ENCODE assay signal across 1 cellular context in genomic region chr9:133958756-133959155, GRCh38.
TF ChIP-seq lines count a peak whose summit lies in the region.

No MANE protein-coding gene starts in this region.

TF ChIP-seq in GM12878, 131 proteins besides CTCF, POLR2A, EP300 and RAD21 (continued from another document and continues in another):
- TF ChIP-seq ZBTB11 (CRISPR knock-in tag; IDR thresholded peaks at IDR 0.05) (no peak), ZNF24 (IDR thresholded peaks at IDR 0.05) (peak; percentile 91), CHD1 (IDR thresholded peaks at IDR 0.05; ENCODE audit: low read depth, low read length) (no peak), JUNB (IDR thresholded peaks at IDR 0.05) (no peak), JUND (IDR thresholded peaks at IDR 0.05; ENCODE audit: low read depth, low read length) (no peak), HSF1 (IDR thresholded peaks at IDR 0.05; ENCODE audit: low read depth, low read length) (no peak), CEBPZ (IDR thresholded peaks at IDR 0.05; ENCODE audit: low read depth, low read length) (no peak), CBFB (IDR thresholded peaks at IDR 0.05; ENCODE audit: low read depth) (peak; percentile 30; the same call in 1 of the 2 replicates), ATF2 (IDR thresholded peaks at IDR 0.05; ENCODE audit: low read length) (no peak), SRF (IDR thresholded peaks at IDR 0.05; ENCODE audit: low read depth in 2 of 2, low read length in 2 of 2) (no peak), EED (IDR thresholded peaks at IDR 0.05; ENCODE audit: low read depth) (peak; percentile 75; the same call in 1 of the 2 replicates), ASH2L (IDR thresholded peaks at IDR 0.05; ENCODE audit: borderline replicate concordance, low read depth) (no peak), SUPT20H (IDR thresholded peaks at IDR 0.05; ENCODE audit: borderline replicate concordance, control insufficient read depth, low read depth, low read length) (no peak), ATF3 (IDR thresholded peaks at IDR 0.05; ENCODE audit: borderline replicate concordance, extremely low read depth, low read depth, low read length) (no peak), USF1 (IDR thresholded peaks at IDR 0.05; ENCODE audit: borderline replicate concordance, extremely low read length, insufficient read depth, low read depth, low read length) (no peak), NFXL1 (IDR thresholded peaks at IDR 0.05; ENCODE audit: borderline replicate concordance) (no peak), BHLHE40 (IDR thresholded peaks at IDR 0.05; ENCODE audit: borderline replicate concordance in 1 of 2, low read depth in 2 of 2, low read length in 1 of 2) (peak in 1 of 2 experiments; percentile 51; a peak in 1 of 4 replicates), CEBPB (IDR thresholded peaks at IDR 0.05; ENCODE audit: borderline replicate concordance in 1 of 2, low read depth in 2 of 2, low read length in 2 of 2) (no peak), EGR1 (IDR thresholded peaks at IDR 0.05; ENCODE audit: borderline replicate concordance in 1 of 2, low read depth in 2 of 2, low read length in 2 of 2) (peak in 1 of 2 experiments; percentile 42; a peak in 1 of 3 replicates), MEF2B (IDR thresholded peaks at IDR 0.05; ENCODE audit: partially characterized antibody, poor library complexity, severe bottlenecking) (peak; percentile 66), IKZF2 (IDR thresholded peaks at IDR 0.05) (peak; percentile 49 to 60; a peak in 2 of 4 replicates), BACH1 (IDR thresholded peaks at IDR 0.05; ENCODE audit: borderline replicate concordance) (peak; percentile 20; the same call in 1 of the 2 replicates), NR2F1 (conservative IDR thresholded peaks at IDR 0.05) (0 out of 2 replicates have a peak, but pooled peaks have one; percentile 24), BCLAF1 (IDR thresholded peaks at IDR 0.05) (no peak), HDAC6 (IDR thresholded peaks at IDR 0.05; ENCODE audit: unreplicated experiment) (no peak), MEF2A (IDR thresholded peaks at IDR 0.05; ENCODE audit: insufficient read depth, low read depth, low read length) (peak; percentile 83; the same call in 1 of the 2 replicates), IKZF1 (conservative IDR thresholded peaks at IDR 0.05) (peak; percentile 81), ZNF207 (IDR thresholded peaks at IDR 0.05; ENCODE audit: borderline replicate concordance) (no peak), CHD2 (IDR thresholded peaks at IDR 0.05; ENCODE audit: borderline replicate concordance, low read depth, low read length) (0 out of 2 replicates have a peak, but pooled peaks have one; percentile 52), CREB1 (IDR thresholded peaks at IDR 0.05; ENCODE audit: low read depth) (no peak), HDGF (IDR thresholded peaks at IDR 0.05) (0 out of 2 replicates have a peak, but pooled peaks have one; percentile 29), BCL11A (IDR thresholded peaks at IDR 0.05; ENCODE audit: low read depth, low read length) (no peak), DPF2 (IDR thresholded peaks at IDR 0.05) (peak; percentile 58; the same call in 1 of the 2 replicates), ZNF592 (IDR thresholded peaks at IDR 0.05) (no peak), SMARCA5 (IDR thresholded peaks at IDR 0.05) (no peak), ZNF274 (IDR thresholded peaks at IDR 0.05; ENCODE audit: insufficient read depth, insufficient read length) (no peak), KLF5 (IDR thresholded peaks at IDR 0.05; ENCODE audit: partially characterized antibody) (no peak), RELB (IDR thresholded peaks at IDR 0.05; ENCODE audit: low read depth) (0 out of 2 replicates have a peak, but pooled peaks have one; percentile 43), WRNIP1 (IDR thresholded peaks at IDR 0.05; ENCODE audit: borderline replicate concordance, low read depth, low read length) (no peak), PAX8 (IDR thresholded peaks at IDR 0.05) (no peak), ZBED1 (IDR thresholded peaks at IDR 0.05; ENCODE audit: borderline replicate concordance) (no peak), PML (IDR thresholded peaks at IDR 0.05; ENCODE audit: low read length) (no peak), NFIC (IDR thresholded peaks at IDR 0.05; ENCODE audit: low read depth, low read length) (no peak)
